In genomic region chr14:65190312-65190711, GRCh38 we compare ENCODE assay signal across 31 cellular contexts.
"Had no signal": no experiment of that assay in that cellular context is flagged by ENCODE, and none has a peak within 500 bp of the region (broad histone marks: within the 10 kb centered on the region; RNA-seq: fewer than 3 reads in every experiment).

No MANE protein-coding gene starts in this region.

- H3K27ac ChIP-seq: adrenal gland, body of pancreas, colonic mucosa, epithelial cell of prostate, esophagus squamous epithelium, gastroesophageal sphincter had no signal

- H3K27me3 ChIP-seq: adrenal gland, body of pancreas, colonic mucosa had no signal

- H3K9me3 ChIP-seq: adrenal gland, body of pancreas, colonic mucosa, esophagus squamous epithelium, gastroesophageal sphincter had no signal

- ATAC-seq: activated CD4-positive, alpha-beta T cell treated with anti-CD3 and anti-CD28 coated beads for 36 hours; activated CD8-positive, alpha-beta memory T cell treated with anti-CD3 and anti-CD28 coated beads, Interleukin-2, amount 10 ng/mL, durations not matched to agents 7 days and 5 days; activated CD8-positive, alpha-beta T cell treated with anti-CD3 and anti-CD28 coated beads, Interleukin-2, amount 10 ng/mL, durations not matched to agents 7 days and 5 days; activated naive CD8-positive, alpha-beta T cell treated with anti-CD3 and anti-CD28 coated beads, Interleukin-2, amount 50 U/mL, for 24 hours; body of pancreas; gastroesophageal sphincter; T-helper 17 cell had no signal

- FAIRE-seq: endometrium, endothelial cell of umbilical vein had no signal

- DNase-seq: activated CD4-positive, alpha-beta memory T cell treated with anti-CD3 and anti-CD28 coated beads for 36 hours; activated CD4-positive, alpha-beta T cell treated with anti-CD3 and anti-CD28 coated beads for 36 hours; activated CD4-positive, alpha-beta T cell treated with anti-CD3 and anti-CD28 coated beads, Interleukin-2, amount 10 ng/mL, durations not matched to agents 24 days and 14 days; activated CD4-positive, CD25-positive, alpha-beta regulatory T cell; activated CD4-positive, CD25-positive, alpha-beta regulatory T cell treated with anti-CD3 and anti-CD28 coated beads, Interleukin-2, amount 50 U/mL, for 72 hours; activated CD8-positive, alpha-beta memory T cell treated with anti-CD3 and anti-CD28 coated beads, Interleukin-2, amount 10 ng/mL, durations not matched to agents 7 days and 5 days; activated CD8-positive, alpha-beta memory T cell treated with anti-CD3 and anti-CD28 coated beads, Interleukin-2, amount 50 U/mL, for 4 hours; activated CD8-positive, alpha-beta T cell treated with anti-CD3 and anti-CD28 coated beads, Interleukin-2, amount 10 ng/mL, durations not matched to agents 7 days and 5 days; activated effector memory CD4-positive, alpha-beta T cell treated with anti-CD3 and anti-CD28 coated beads, Interleukin-2, amount 50 U/mL, for 16 hours; activated naive CD4-positive, alpha-beta T cell treated with anti-CD3 and anti-CD28 coated beads for 36 hours; activated naive CD8-positive, alpha-beta T cell treated with anti-CD3 and anti-CD28 coated beads for 36 hours; activated naive CD8-positive, alpha-beta T cell treated with anti-CD3 and anti-CD28 coated beads, Interleukin-2, amount 50 U/mL, for 24 hours; activated T-cell treated with anti-CD3 and anti-CD28 coated beads, Interleukin-2, amount 50 U/mL, for 1 hour; activated T-cell treated with anti-CD3 and anti-CD28 coated beads, Interleukin-2, amount 50 U/mL, for 48 hours; adrenal gland; amygdala; aorta; body of pancreas; central memory CD4-positive, alpha-beta T cell; cerebellar nuclear complex; colonic mucosa; effector CD8-positive, alpha-beta T cell; esophagus squamous epithelium; foreskin melanocyte; T-helper 1 cell; T-helper 17 cell; T1000 had no signal

- H3K36me3 ChIP-seq: adrenal gland, colonic mucosa, esophagus squamous epithelium, gastroesophageal sphincter had no signal

- H3K4me1 ChIP-seq: adrenal gland, colonic mucosa, esophagus squamous epithelium, gastroesophageal sphincter had no signal

- H3K4me3 ChIP-seq: adrenal gland, body of pancreas, colonic mucosa, esophagus squamous epithelium, gastroesophageal sphincter had no signal
